10 cellular contexts compared by ENCODE assay signal in the genomic region with DNA sequence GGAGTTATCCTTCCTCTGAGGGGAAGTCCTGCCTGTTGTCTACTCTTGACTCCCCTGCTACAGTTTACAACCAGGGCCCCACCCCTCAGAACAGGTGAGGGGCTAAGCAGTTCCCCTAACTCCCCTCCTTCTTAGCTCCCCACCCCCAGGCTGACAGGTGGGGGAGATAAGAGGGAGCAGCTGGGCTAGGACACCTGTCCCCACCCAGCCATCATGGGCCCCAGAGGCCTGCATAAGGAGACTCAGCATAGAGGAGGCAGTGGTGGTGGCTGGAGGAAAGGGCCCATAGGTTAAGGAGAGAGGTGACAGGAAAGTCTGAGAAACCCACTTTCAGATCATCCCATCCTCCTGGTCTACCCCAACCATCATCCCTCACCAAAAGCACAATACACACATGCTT. TPM values are rescaled to one million over a fixed set of nuclear protein-coding genes. Genes with fewer than 3 reads are reported as not detected.
A peak's percentile ranks its signal among the peaks of the same experiment; 100 is the strongest.
DNase-seq lines count a peak whose midpoint lies in the region; ATAC-seq and TF ChIP-seq lines count a peak whose summit lies in the region.
"Had no signal": no experiment of that assay in that cellular context is flagged by ENCODE, and none has a peak within 500 bp of the region (broad histone marks: within the 10 kb centered on the region; RNA-seq: fewer than 3 reads in every experiment).

No MANE protein-coding gene starts in this region.

- no peaks in the 10 kb centered on the region for H3K9me3 Mint-ChIP-seq in activated CD4-positive, alpha-beta T cell treated with anti-CD3 and anti-CD28 coated beads for 36 hours (ENCODE audit: low read depth)
- no peaks in the 10 kb centered on the region for H3K9me3 Mint-ChIP-seq in activated CD8-positive, alpha-beta T cell treated with anti-CD3 and anti-CD28 coated beads, Interleukin-2, amount 10 ng/mL, durations not matched to agents 7 days and 5 days (ENCODE audit: insufficient read depth)
- no peaks in the 10 kb centered on the region for H3K9me3 Mint-ChIP-seq in mesothelial cell of epicardium
- H3K9me3 Mint-ChIP-seq: activated T-helper 1 cell treated with anti-CD3 and anti-CD28 coated beads, Interleukin-12 subunit alpha, Interleukin-12 subunit beta, Interleukin-2, Interleukin-4 antibody, amounts not matched to agents 30 ng/mL and 10 ng/mL and 1 ng/mL, durations not matched to agents 14 hours and 24 hours and 36 hours had no signal

- no peak for ATAC-seq in activated CD4-positive, alpha-beta T cell treated with anti-CD3 and anti-CD28 coated beads for 36 hours
- ATAC-seq in activated CD8-positive, alpha-beta T cell treated with anti-CD3 and anti-CD28 coated beads, Interleukin-2, amount 10 ng/mL, durations not matched to agents 7 days and 5 days = no peak
- ATAC-seq in GM21423 (IDR thresholded peaks at IDR 0.05; ENCODE audit: unreplicated experiment) = no peak

- no peak overlapping the region for H3K4me3 Mint-ChIP-seq in activated CD4-positive, alpha-beta T cell treated with anti-CD3 and anti-CD28 coated beads for 36 hours
- no peak overlapping the region for H3K4me3 Mint-ChIP-seq in activated CD8-positive, alpha-beta T cell treated with anti-CD3 and anti-CD28 coated beads, Interleukin-2, amount 10 ng/mL, durations not matched to agents 7 days and 5 days
- no peak overlapping the region for H3K4me3 Mint-ChIP-seq in mesothelial cell of epicardium
- H3K4me3 Mint-ChIP-seq: activated T-helper 1 cell treated with anti-CD3 and anti-CD28 coated beads, Interleukin-12 subunit alpha, Interleukin-12 subunit beta, Interleukin-2, Interleukin-4 antibody, amounts not matched to agents 30 ng/mL and 10 ng/mL and 1 ng/mL, durations not matched to agents 14 hours and 24 hours and 36 hours had no signal

- peak overlapping the region; percentile 92 for H3K27ac ChIP-seq in temporal lobe (ENCODE audit: low read depth, low read length)

- peak overlapping the region; percentile 33 for H3K27ac Mint-ChIP-seq in activated CD4-positive, alpha-beta T cell treated with anti-CD3 and anti-CD28 coated beads for 36 hours
- H3K27ac Mint-ChIP-seq in activated CD8-positive, alpha-beta T cell treated with anti-CD3 and anti-CD28 coated beads, Interleukin-2, amount 10 ng/mL, durations not matched to agents 7 days and 5 days = peak overlapping the region; percentile 54
- H3K27ac Mint-ChIP-seq in mesothelial cell of epicardium = peak overlapping the region; percentile 6
- H3K27ac Mint-ChIP-seq: activated T-helper 1 cell treated with anti-CD3 and anti-CD28 coated beads, Interleukin-12 subunit alpha, Interleukin-12 subunit beta, Interleukin-2, Interleukin-4 antibody, amounts not matched to agents 30 ng/mL and 10 ng/mL and 1 ng/mL, durations not matched to agents 14 hours and 24 hours and 36 hours had no signal

- POLR2A ChIA-PET in activated CD4-positive, alpha-beta T cell treated with anti-CD3 and anti-CD28 coated beads for 36 hours (lab: Charles Lee) = no interaction called here
- POLR2A ChIA-PET in activated CD8-positive, alpha-beta T cell treated with anti-CD3 and anti-CD28 coated beads, Interleukin-2, amount 10 ng/mL, durations not matched to agents 7 days and 5 days (lab: Charles Lee) = interaction anchor here (1.4 kb wide), 1 partner anchor 11 kb away, joined by 3 read pairs; no protein-coding TSS in a partner anchor

- TF ChIP-seq CTCF in mesothelial cell of epicardium (IDR thresholded peaks at IDR 0.05; ENCODE audit: unreplicated experiment) = no peak

- peaks cover 98% of the 10 kb centered on the region for H3K4me1 Mint-ChIP-seq in activated CD4-positive, alpha-beta T cell treated with anti-CD3 and anti-CD28 coated beads for 36 hours
- H3K4me1 Mint-ChIP-seq in activated CD8-positive, alpha-beta T cell treated with anti-CD3 and anti-CD28 coated beads, Interleukin-2, amount 10 ng/mL, durations not matched to agents 7 days and 5 days (ENCODE audit: low read depth) = peaks cover 99% of the 10 kb centered on the region
- H3K4me1 Mint-ChIP-seq in mesothelial cell of epicardium = peaks cover 73% of the 10 kb centered on the region

- peaks cover 9% of the 10 kb centered on the region for H3K36me3 Mint-ChIP-seq in activated CD4-positive, alpha-beta T cell treated with anti-CD3 and anti-CD28 coated beads for 36 hours (ENCODE audit: low read depth)
- peaks cover 31% of the 10 kb centered on the region for H3K36me3 Mint-ChIP-seq in activated CD8-positive, alpha-beta T cell treated with anti-CD3 and anti-CD28 coated beads, Interleukin-2, amount 10 ng/mL, durations not matched to agents 7 days and 5 days (ENCODE audit: low read depth)
- H3K36me3 Mint-ChIP-seq in mesothelial cell of epicardium = no peaks in the 10 kb centered on the region

- intact Hi-C loops in activated CD4-positive, alpha-beta T cell treated with anti-CD3 and anti-CD28 coated beads for 36 hours (cut with DNase I, micrococcal nuclease) = no loop called here

- no peak for DNase-seq in activated CD4-positive, alpha-beta T cell treated with anti-CD3 and anti-CD28 coated beads for 36 hours
- no peak for DNase-seq in activated CD4-positive, alpha-beta T cell treated with anti-CD3 and anti-CD28 coated beads, Interleukin-2, amount 50 U/mL, for 4 hours
- no peak for DNase-seq in activated CD8-positive, alpha-beta T cell treated with anti-CD3 and anti-CD28 coated beads, Interleukin-2, amount 10 ng/mL, durations not matched to agents 7 days and 5 days
- DNase-seq in mesothelial cell of epicardium (ENCODE audit: low spot score in 2 of 2, unreplicated experiment in 2 of 2) (no peak), HuH-7.5 (ENCODE audit: low spot score) (no peak), COLO829 (ENCODE audit: low spot score) (no peak)
- DNase-seq: NCI-H748 treated with DMSO at 0.1 percent for 48 hours had no signal

- no peaks in the 10 kb centered on the region for H3K27me3 Mint-ChIP-seq in activated CD4-positive, alpha-beta T cell treated with anti-CD3 and anti-CD28 coated beads for 36 hours
- H3K27me3 Mint-ChIP-seq in activated CD8-positive, alpha-beta T cell treated with anti-CD3 and anti-CD28 coated beads, Interleukin-2, amount 10 ng/mL, durations not matched to agents 7 days and 5 days (ENCODE audit: low read depth) = no peaks in the 10 kb centered on the region
- H3K27me3 Mint-ChIP-seq in mesothelial cell of epicardium (ENCODE audit: low read depth) = no peaks in the 10 kb centered on the region

- CTCF ChIA-PET in activated CD4-positive, alpha-beta T cell treated with anti-CD3 and anti-CD28 coated beads for 36 hours (lab: Charles Lee) = interaction anchor here (1.6 to 5.1 kb wide), 2 partner anchors 12 to 14 kb away, joined by 4 to 36 read pairs; no protein-coding TSS in a partner anchor
- CTCF ChIA-PET in activated CD8-positive, alpha-beta T cell treated with anti-CD3 and anti-CD28 coated beads, Interleukin-2, amount 10 ng/mL, durations not matched to agents 7 days and 5 days (lab: Charles Lee) = interaction anchor here (0.8 to 6.1 kb wide), 4 partner anchors 8 to 108 kb away, joined by 3 to 85 read pairs (median 28); a partner anchor contains a TSS

RNA-seq across cellular contexts. Expression of a gene that starts 6.8 kb away (rescaled TPM):
- total RNA-seq in activated CD4-positive, alpha-beta T cell treated with anti-CD3 and anti-CD28 coated beads for 36 hours = 10 to 100 TPM; 32.1 to 33.6 TPM
- total RNA-seq in activated CD8-positive, alpha-beta T cell treated with anti-CD3 and anti-CD28 coated beads, Interleukin-2, amount 10 ng/mL, durations not matched to agents 7 days and 5 days = 10 to 100 TPM; 34.8 to 40.1 TPM
- total RNA-seq in mesothelial cell of epicardium = 37.4 to 40.9 TPM (median 37.8 TPM) in 3 replicates
- total RNA-seq in temporal lobe = 6.9 TPM
